In the genomic region with DNA sequence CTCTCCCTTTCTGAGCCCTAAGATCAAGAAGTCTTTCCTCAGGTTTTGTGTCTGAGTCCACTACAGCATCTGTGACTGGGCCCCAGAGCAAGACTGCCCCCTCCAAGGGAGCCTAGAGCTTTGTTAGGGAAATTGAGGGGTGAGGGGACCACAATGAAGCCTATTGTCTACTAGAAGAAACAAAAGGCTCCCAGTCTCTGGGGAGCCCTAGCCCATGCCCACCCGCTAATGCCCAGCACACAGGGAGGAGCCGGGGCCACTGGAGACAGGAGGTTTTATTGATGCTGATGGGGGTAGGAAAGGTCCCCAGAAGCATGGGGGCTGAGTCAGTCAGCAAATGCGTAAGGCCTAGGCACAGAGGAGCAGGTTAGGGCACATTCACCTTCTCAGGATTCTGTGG, we compare ENCODE assay signal across 12 cellular contexts. TPM values are rescaled to one million over a fixed set of nuclear protein-coding genes. Genes with fewer than 3 reads are reported as not detected.
A peak's percentile ranks its signal among the peaks of the same experiment; 100 is the strongest.
DNase-seq lines count a peak whose midpoint lies in the region; ATAC-seq, FAIRE-seq and TF ChIP-seq lines count a peak whose summit lies in the region.
"Had no signal": no experiment of that assay in that cellular context is flagged by ENCODE, and none has a peak within 500 bp of the region (broad histone marks: within the 10 kb centered on the region; RNA-seq: fewer than 3 reads in every experiment).

No MANE protein-coding gene starts in this region.

- in situ Hi-C loops in HepG2 (cut with HindIII; ENCODE audit: extremely low pct_ligation_motif_present, low pct_unique_long_range_greater_than_20kb), result no loop called here

- no peak for TF ChIP-seq RAD21 in HepG2 (CRISPR knock-in tag; IDR thresholded peaks at IDR 0.05)

- peaks cover 3% of the 10 kb centered on the region; the same call in 1 of the 2 replicates for H4K20me1 ChIP-seq in HepG2 (ENCODE audit: insufficient read depth, low read length)

- no peak for DNase-seq in activated CD4-positive, alpha-beta T cell treated with anti-CD3 and anti-CD28 coated beads, Interleukin-2, amount 10 ng/mL, durations not matched to agents 7 days and 5 days
- DNase-seq in activated CD4-positive, alpha-beta T cell treated with anti-CD3 and anti-CD28 coated beads for 4 hours, result no peak
- DNase-seq in activated naive CD8-positive, alpha-beta T cell treated with anti-CD3 and anti-CD28 coated beads, Interleukin-2, amount 50 U/mL, for 24 hours, result no peak
- DNase-seq in immature natural killer cell (no peak), HepG2 (ENCODE audit: low spot score) (no peak), NCI-H2171 treated with DMSO at 0.1 percent for 48 hours (lab: John Stamatoyannopoulos, UW) (no peak)
- DNase-seq in stimulated activated effector memory CD8-positive, alpha-beta T cell treated with anti-CD3 and anti-CD28 coated beads, Interleukin-12 subunit alpha, Interleukin-12 subunit beta, amount 100 ng/mL, for 72 hours (ENCODE audit: low spot score in 2 of 2), result no peak
- DNase-seq: NK-92 treated with Interleukin-12 subunit alpha and Interleukin-12 subunit beta, amount 100 ng/mL, for 24 hours; SJCRH30; small intestine had no signal

- H3K36me3 ChIP-seq in HepG2 (replicated peaks in 1 of 2; ENCODE audit: control insufficient read depth in 1 of 2, insufficient read depth in 2 of 2, low read length in 2 of 2), result peaks cover 8 to 32% of the 10 kb centered on the region in 2 experiments; a peak in 4 of 5 replicates

- no peak overlapping the region for H3K4me3 ChIP-seq in HepG2 (replicated peaks in 1 of 3; ENCODE audit: insufficient read depth in 1 of 3, low read depth in 2 of 3, low read length in 3 of 3)
- H3K4me3 ChIP-seq: SJCRH30, thoracic aorta had no signal

- FAIRE-seq in HepG2 (lab: Jason Lieb, UNC), result no peak
- FAIRE-seq: small intestine had no signal

- CTCF ChIA-PET in activated CD4-positive, alpha-beta T cell treated with anti-CD3 and anti-CD28 coated beads, Interleukin-2, amount 10 ng/mL, durations not matched to agents 7 days and 5 days (lab: Charles Lee), result interaction anchor here (1.9 to 2.3 kb wide), 2 partner anchors 12 to 14 kb away, joined by 4 to 6 read pairs; no protein-coding TSS in a partner anchor
- CTCF ChIA-PET in HepG2 (lab: Yijun Ruan, JAX; ENCODE audit: low intra/inter-chr PET ratio, low total read pairs), result no interaction called here

- no TSS peak for BruUV-seq in HepG2 (replicated peaks; lab: Mats Ljungman, UMichigan)

- no peak overlapping the region for H3K4me3 Mint-ChIP-seq in activated CD4-positive, alpha-beta T cell treated with anti-CD3 and anti-CD28 coated beads, Interleukin-2, amount 10 ng/mL, durations not matched to agents 7 days and 5 days
- no peak overlapping the region for H3K4me3 Mint-ChIP-seq in activated naive CD8-positive, alpha-beta T cell treated with anti-CD3 and anti-CD28 coated beads, Interleukin-2, amount 50 U/mL, for 24 hours
- H3K4me3 Mint-ChIP-seq in immature natural killer cell, result no peak overlapping the region
- H3K4me3 Mint-ChIP-seq in stimulated activated effector memory CD8-positive, alpha-beta T cell treated with anti-CD3 and anti-CD28 coated beads, Interleukin-12 subunit alpha, Interleukin-12 subunit beta, amount 100 ng/mL, for 72 hours, result no peak overlapping the region

- POLR2A ChIA-PET in activated CD4-positive, alpha-beta T cell treated with anti-CD3 and anti-CD28 coated beads, Interleukin-2, amount 10 ng/mL, durations not matched to agents 7 days and 5 days (lab: Charles Lee), result no interaction called here
- POLR2A ChIA-PET in HepG2 (lab: Yijun Ruan, JAX), result no interaction called here

- H3K27me3 ChIP-seq in HepG2 (ENCODE audit: control insufficient read depth in 1 of 2, insufficient read depth in 2 of 2, low read length in 2 of 2), result no peaks in the 10 kb centered on the region
- H3K27me3 ChIP-seq: SJCRH30 had no signal

- H2AFZ ChIP-seq in HepG2 (ENCODE audit: low read length), result no peak overlapping the region

- ATAC-seq in activated naive CD8-positive, alpha-beta T cell treated with anti-CD3 and anti-CD28 coated beads, Interleukin-2, amount 50 U/mL, for 24 hours, result no peak
- no peak for ATAC-seq in stimulated activated effector memory CD8-positive, alpha-beta T cell treated with anti-CD3 and anti-CD28 coated beads, Interleukin-12 subunit alpha, Interleukin-12 subunit beta, amount 100 ng/mL, for 72 hours
- ATAC-seq in HepG2 (no peak), GM21576 (IDR thresholded peaks at IDR 0.05; ENCODE audit: unreplicated experiment) (no peak)

- H3K36me3 Mint-ChIP-seq in activated CD4-positive, alpha-beta T cell treated with anti-CD3 and anti-CD28 coated beads, Interleukin-2, amount 10 ng/mL, durations not matched to agents 7 days and 5 days (ENCODE audit: low read depth), result peaks cover 67% of the 10 kb centered on the region
- H3K36me3 Mint-ChIP-seq in activated naive CD8-positive, alpha-beta T cell treated with anti-CD3 and anti-CD28 coated beads, Interleukin-2, amount 50 U/mL, for 24 hours (ENCODE audit: low read depth), result peaks cover 63% of the 10 kb centered on the region
- peaks cover 0 to 15% (median 9%) of the 10 kb centered on the region in 3 donors for H3K36me3 Mint-ChIP-seq in immature natural killer cell
- peaks cover 85% of the 10 kb centered on the region for H3K36me3 Mint-ChIP-seq in stimulated activated effector memory CD8-positive, alpha-beta T cell treated with anti-CD3 and anti-CD28 coated beads, Interleukin-12 subunit alpha, Interleukin-12 subunit beta, amount 100 ng/mL, for 72 hours

- intact Hi-C loops in HepG2 (cut with micrococcal nuclease; ENCODE audit: unreplicated experiment), result no loop called here

- no peak overlapping the region for H3K4me2 ChIP-seq in HepG2 (ENCODE audit: low read depth, low read length)

- H3K27ac ChIP-seq in HepG2 (ENCODE audit: extremely low read length, insufficient read depth, low read length), result no peak overlapping the region
- H3K27ac ChIP-seq: SJCRH30, thoracic aorta had no signal

- H3K9me3 ChIP-seq in HepG2 (ENCODE audit: low read length), result no peaks in the 10 kb centered on the region
- H3K9me3 ChIP-seq: SJCRH30, thoracic aorta had no signal

- no peak for TF ChIP-seq CTCF in HepG2 (CRISPR knock-in tag; IDR thresholded peaks at IDR 0.05)

- peak overlapping the region; percentile 31 for H3K27ac Mint-ChIP-seq in activated CD4-positive, alpha-beta T cell treated with anti-CD3 and anti-CD28 coated beads, Interleukin-2, amount 10 ng/mL, durations not matched to agents 7 days and 5 days
- peak overlapping the region; percentile 53 for H3K27ac Mint-ChIP-seq in activated naive CD8-positive, alpha-beta T cell treated with anti-CD3 and anti-CD28 coated beads, Interleukin-2, amount 50 U/mL, for 24 hours
- peak overlapping the region; percentile 24 to 93 (median 84) for H3K27ac Mint-ChIP-seq in immature natural killer cell
- H3K27ac Mint-ChIP-seq in stimulated activated effector memory CD8-positive, alpha-beta T cell treated with anti-CD3 and anti-CD28 coated beads, Interleukin-12 subunit alpha, Interleukin-12 subunit beta, amount 100 ng/mL, for 72 hours, result peak overlapping the region; percentile 88

- TF ChIP-seq EP300 in HepG2 (IDR thresholded peaks at IDR 0.05; ENCODE audit: low read depth in 2 of 2, low read length in 2 of 2) (no peak), HepG2 (CRISPR knock-in tag; IDR thresholded peaks at IDR 0.05; ENCODE audit: borderline replicate concordance) (no peak)

- no peaks in the 10 kb centered on the region for H3K9me3 Mint-ChIP-seq in activated CD4-positive, alpha-beta T cell treated with anti-CD3 and anti-CD28 coated beads, Interleukin-2, amount 10 ng/mL, durations not matched to agents 7 days and 5 days
- no peaks in the 10 kb centered on the region for H3K9me3 Mint-ChIP-seq in activated naive CD8-positive, alpha-beta T cell treated with anti-CD3 and anti-CD28 coated beads, Interleukin-2, amount 50 U/mL, for 24 hours
- no peaks in the 10 kb centered on the region for H3K9me3 Mint-ChIP-seq in immature natural killer cell
- H3K9me3 Mint-ChIP-seq in stimulated activated effector memory CD8-positive, alpha-beta T cell treated with anti-CD3 and anti-CD28 coated beads, Interleukin-12 subunit alpha, Interleukin-12 subunit beta, amount 100 ng/mL, for 72 hours, result no peaks in the 10 kb centered on the region

- H3K4me1 ChIP-seq in HepG2 (ENCODE audit: insufficient read depth, low read length), result 0 out of 2 replicates have a peak, but pooled peaks cover under 1% of the 10 kb centered on the region
- H3K4me1 ChIP-seq: SJCRH30 had no signal

- TF ChIP-seq POLR2A in HepG2 (IDR thresholded peaks at IDR 0.05; ENCODE audit: insufficient read depth in 1 of 2, low read depth in 2 of 2, low read length in 2 of 2), result no peak

- H3K27me3 Mint-ChIP-seq in activated CD4-positive, alpha-beta T cell treated with anti-CD3 and anti-CD28 coated beads, Interleukin-2, amount 10 ng/mL, durations not matched to agents 7 days and 5 days, result no peaks in the 10 kb centered on the region
- H3K27me3 Mint-ChIP-seq in activated naive CD8-positive, alpha-beta T cell treated with anti-CD3 and anti-CD28 coated beads, Interleukin-2, amount 50 U/mL, for 24 hours, result no peaks in the 10 kb centered on the region
- H3K27me3 Mint-ChIP-seq in immature natural killer cell (ENCODE audit: low read depth in 3 of 3), result peaks cover 0 to 5% (median 2%) of the 10 kb centered on the region in 3 donors

- 95% methylated on average over 3 of the region's 3 CpGs for WGBS in HepG2 (ENCODE audit: low lambda C conversion rate)

- H3K4me1 Mint-ChIP-seq in activated CD4-positive, alpha-beta T cell treated with anti-CD3 and anti-CD28 coated beads, Interleukin-2, amount 10 ng/mL, durations not matched to agents 7 days and 5 days, result peaks cover 51% of the 10 kb centered on the region
- peaks cover 44% of the 10 kb centered on the region for H3K4me1 Mint-ChIP-seq in activated naive CD8-positive, alpha-beta T cell treated with anti-CD3 and anti-CD28 coated beads, Interleukin-2, amount 50 U/mL, for 24 hours
- H3K4me1 Mint-ChIP-seq in immature natural killer cell, result peaks cover 54 to 58% of the 10 kb centered on the region in 2 donors
- peaks cover 57% of the 10 kb centered on the region for H3K4me1 Mint-ChIP-seq in stimulated activated effector memory CD8-positive, alpha-beta T cell treated with anti-CD3 and anti-CD28 coated beads, Interleukin-12 subunit alpha, Interleukin-12 subunit beta, amount 100 ng/mL, for 72 hours

- no peaks in the 10 kb centered on the region for H3K79me2 ChIP-seq in HepG2 (ENCODE audit: insufficient read depth, low read length)

- H3K9ac ChIP-seq in HepG2 (ENCODE audit: insufficient read depth, low read depth, low read length), result no peak overlapping the region

RNA-seq across cellular contexts. Expression of a gene that starts 14.0 kb away (rescaled TPM):
- 100 to 1,000 TPM; 158 to 172 TPM for total RNA-seq in activated CD4-positive, alpha-beta T cell treated with anti-CD3 and anti-CD28 coated beads, Interleukin-2, amount 10 ng/mL, durations not matched to agents 7 days and 5 days
- polyA plus RNA-seq in immature natural killer cell (100 to 1,000 TPM; 167 to 292 (median 199) TPM), HepG2 (2011; rRNA removed) (23.4 and 27.1 TPM in 2 replicates)
- total RNA-seq in HepG2 (2016; rRNA removed; fragmentation: Illumina TruSeq; extraction: Trizol), result 7.7 TPM in 2 replicates
- 2.6 and 3.6 TPM in 2 replicates for total RNA-seq in HepG2 (2016; cell fraction: cytosol; rRNA removed; fragmentation: Illumina TruSeq; extraction: Trizol; ENCODE audit: low read depth)
- total RNA-seq in HepG2 (2016; cell fraction: insoluble cytoplasmic fraction; rRNA removed; fragmentation: Illumina TruSeq; extraction: Trizol), result 5.8 and 6.8 TPM in 2 replicates
- 5.8 and 7.4 TPM in 2 replicates for total RNA-seq in HepG2 (2016; cell fraction: membrane; rRNA removed; fragmentation: Illumina TruSeq; extraction: Trizol)
- 5.9 and 6.2 TPM in 2 replicates for total RNA-seq in HepG2 (2016; cell fraction: nucleus; rRNA removed; fragmentation: Illumina TruSeq; extraction: Trizol)
- polyA plus RNA-seq in HepG2 (2011; cell fraction: cytosol; rRNA removed), result 28.2 and 39.4 TPM in 2 replicates
- polyA plus RNA-seq in HepG2 (2011; cell fraction: nucleus; rRNA removed), result 16.2 and 18.8 TPM in 2 replicates
- polyA plus RNA-seq in HepG2 (2012), result 15.8 and 27.4 TPM in 2 replicates
- polyA plus RNA-seq in HepG2 (2016; cell fraction: cytosol; fragmentation: Illumina TruSeq; extraction: Trizol; ENCODE audit: low read depth), result 9.6 and 10.7 TPM in 2 replicates
- polyA plus RNA-seq in HepG2 (2016; cell fraction: insoluble cytoplasmic fraction; fragmentation: Illumina TruSeq; extraction: Trizol; ENCODE audit: low read depth), result 21.0 and 25.0 TPM in 2 replicates
- 18.5 and 19.3 TPM in 2 replicates for polyA plus RNA-seq in HepG2 (2016; cell fraction: membrane; fragmentation: Illumina TruSeq; extraction: Trizol; ENCODE audit: low read depth)
- 22.3 and 26.4 TPM in 2 replicates for polyA plus RNA-seq in HepG2 (2016; cell fraction: nucleus; fragmentation: Illumina TruSeq; extraction: Trizol; ENCODE audit: insufficient read depth, low read depth)
- polyA minus RNA-seq in HepG2 (2011; rRNA and poly(A)+ RNA removed; ENCODE audit: low replicate concordance), result 83.5 and 114 TPM in 2 replicates
- 21.8 and 27.6 TPM in 2 replicates for polyA minus RNA-seq in HepG2 (2011; cell fraction: cytosol; rRNA and poly(A)+ RNA removed)
- 11.5 and 17.4 TPM in 2 replicates for polyA minus RNA-seq in HepG2 (2011; cell fraction: nucleus; rRNA and poly(A)+ RNA removed)

RNA-seq across cellular contexts. Expression of a gene that starts 18.4 kb away (rescaled TPM):
- total RNA-seq in activated CD4-positive, alpha-beta T cell treated with anti-CD3 and anti-CD28 coated beads, Interleukin-2, amount 10 ng/mL, durations not matched to agents 7 days and 5 days, result 10 to 100 TPM; 30.0 to 30.9 TPM
- 10 to 100 TPM in 2 of 3 donors, not detected in 1; 10.7 to 16.1 TPM for polyA plus RNA-seq in immature natural killer cell
- 16.8 and 21.5 TPM in 2 replicates for total RNA-seq in HepG2 (2016; rRNA removed; fragmentation: Illumina TruSeq; extraction: Trizol)
- 20.3 and 25.5 TPM in 2 replicates for total RNA-seq in HepG2 (2016; cell fraction: cytosol; rRNA removed; fragmentation: Illumina TruSeq; extraction: Trizol; ENCODE audit: low read depth)
- 17.1 and 19.6 TPM in 2 replicates for total RNA-seq in HepG2 (2016; cell fraction: insoluble cytoplasmic fraction; rRNA removed; fragmentation: Illumina TruSeq; extraction: Trizol)
- total RNA-seq in HepG2 (2016; cell fraction: membrane; rRNA removed; fragmentation: Illumina TruSeq; extraction: Trizol), result 36.5 and 42.1 TPM in 2 replicates
- total RNA-seq in HepG2 (2016; cell fraction: nucleus; rRNA removed; fragmentation: Illumina TruSeq; extraction: Trizol), result 16.9 and 22.3 TPM in 2 replicates
- 46.8 and 47.8 TPM in 2 replicates for polyA plus RNA-seq in HepG2 (2011; rRNA removed)
- 34.6 and 41.7 TPM in 2 replicates for polyA plus RNA-seq in HepG2 (2011; cell fraction: cytosol; rRNA removed)
- 70.5 and 72.6 TPM in 2 replicates for polyA plus RNA-seq in HepG2 (2011; cell fraction: nucleus; rRNA removed)
- 17.5 and 20.8 TPM in 2 replicates for polyA plus RNA-seq in HepG2 (2012)
- 42.7 and 51.8 TPM in 2 replicates for polyA plus RNA-seq in HepG2 (2016; cell fraction: cytosol; fragmentation: Illumina TruSeq; extraction: Trizol; ENCODE audit: low read depth)
- polyA plus RNA-seq in HepG2 (2016; cell fraction: insoluble cytoplasmic fraction; fragmentation: Illumina TruSeq; extraction: Trizol; ENCODE audit: low read depth), result 29.8 and 30.5 TPM in 2 replicates
- 58.5 and 61.9 TPM in 2 replicates for polyA plus RNA-seq in HepG2 (2016; cell fraction: membrane; fragmentation: Illumina TruSeq; extraction: Trizol; ENCODE audit: low read depth)
- polyA plus RNA-seq in HepG2 (2016; cell fraction: nucleus; fragmentation: Illumina TruSeq; extraction: Trizol; ENCODE audit: insufficient read depth, low read depth), result 62.7 and 64.3 TPM in 2 replicates
- polyA minus RNA-seq in HepG2 (2011; rRNA and poly(A)+ RNA removed; ENCODE audit: low replicate concordance), result 72.3 and 77.1 TPM in 2 replicates
- polyA minus RNA-seq in HepG2 (2011; cell fraction: cytosol; rRNA and poly(A)+ RNA removed), result 15.6 and 19.4 TPM in 2 replicates
- 9.1 and 11.2 TPM in 2 replicates for polyA minus RNA-seq in HepG2 (2011; cell fraction: nucleus; rRNA and poly(A)+ RNA removed)

RNA-seq across cellular contexts. Expression of a gene that starts 28.7 kb away (rescaled TPM):
- 100 to 1,000 TPM; 103 to 108 TPM for total RNA-seq in activated CD4-positive, alpha-beta T cell treated with anti-CD3 and anti-CD28 coated beads, Interleukin-2, amount 10 ng/mL, durations not matched to agents 7 days and 5 days
- polyA plus RNA-seq in immature natural killer cell (10 to 100 TPM; 28.7 to 53.1 (median 45.5) TPM), HepG2 (2011; rRNA removed) (28.5 and 33.3 TPM in 2 replicates)
- total RNA-seq in HepG2 (2016; rRNA removed; fragmentation: Illumina TruSeq; extraction: Trizol), result 16.3 and 19.2 TPM in 2 replicates
- total RNA-seq in HepG2 (2016; cell fraction: cytosol; rRNA removed; fragmentation: Illumina TruSeq; extraction: Trizol; ENCODE audit: low read depth), result 4.1 and 5.8 TPM in 2 replicates
- 10.3 and 20.0 TPM in 2 replicates for total RNA-seq in HepG2 (2016; cell fraction: insoluble cytoplasmic fraction; rRNA removed; fragmentation: Illumina TruSeq; extraction: Trizol)
- 9.1 and 11.2 TPM in 2 replicates for total RNA-seq in HepG2 (2016; cell fraction: membrane; rRNA removed; fragmentation: Illumina TruSeq; extraction: Trizol)
- 32.4 and 32.5 TPM in 2 replicates for total RNA-seq in HepG2 (2016; cell fraction: nucleus; rRNA removed; fragmentation: Illumina TruSeq; extraction: Trizol)
- polyA plus RNA-seq in HepG2 (2011; cell fraction: cytosol; rRNA removed), result 25.0 and 31.9 TPM in 2 replicates
- 53.3 and 57.1 TPM in 2 replicates for polyA plus RNA-seq in HepG2 (2011; cell fraction: nucleus; rRNA removed)
- 41.4 and 42.4 TPM in 2 replicates for polyA plus RNA-seq in HepG2 (2012)
- polyA plus RNA-seq in HepG2 (2016; cell fraction: cytosol; fragmentation: Illumina TruSeq; extraction: Trizol; ENCODE audit: low read depth), result 2.6 TPM in 2 replicates
- 10.3 and 12.6 TPM in 2 replicates for polyA plus RNA-seq in HepG2 (2016; cell fraction: insoluble cytoplasmic fraction; fragmentation: Illumina TruSeq; extraction: Trizol; ENCODE audit: low read depth)
- 7.0 and 7.4 TPM in 2 replicates for polyA plus RNA-seq in HepG2 (2016; cell fraction: membrane; fragmentation: Illumina TruSeq; extraction: Trizol; ENCODE audit: low read depth)
- polyA plus RNA-seq in HepG2 (2016; cell fraction: nucleus; fragmentation: Illumina TruSeq; extraction: Trizol; ENCODE audit: insufficient read depth, low read depth), result 37.7 and 37.8 TPM in 2 replicates
- polyA minus RNA-seq in HepG2 (2011; rRNA and poly(A)+ RNA removed; ENCODE audit: low replicate concordance), result 46.4 and 107 TPM in 2 replicates
- polyA minus RNA-seq in HepG2 (2011; cell fraction: cytosol; rRNA and poly(A)+ RNA removed), result 35.8 and 57.5 TPM in 2 replicates
- 43.4 and 64.5 TPM in 2 replicates for polyA minus RNA-seq in HepG2 (2011; cell fraction: nucleus; rRNA and poly(A)+ RNA removed)

RNA-seq across cellular contexts. Expression of a gene that starts 29.4 kb away (rescaled TPM):
- 100 to 1,000 TPM in 1 of 2 experiments, 10 to 100 TPM in 1; 94.7 to 116 TPM for total RNA-seq in activated CD4-positive, alpha-beta T cell treated with anti-CD3 and anti-CD28 coated beads, Interleukin-2, amount 10 ng/mL, durations not matched to agents 7 days and 5 days
- polyA plus RNA-seq in immature natural killer cell, result 10 to 100 TPM; 16.2 to 38.1 (median 20.5) TPM
- 85.3 and 126 TPM in 2 replicates for total RNA-seq in HepG2 (2016; rRNA removed; fragmentation: Illumina TruSeq; extraction: Trizol)
- 43.1 and 51.6 TPM in 2 replicates for total RNA-seq in HepG2 (2016; cell fraction: cytosol; rRNA removed; fragmentation: Illumina TruSeq; extraction: Trizol; ENCODE audit: low read depth)
- total RNA-seq in HepG2 (2016; cell fraction: insoluble cytoplasmic fraction; rRNA removed; fragmentation: Illumina TruSeq; extraction: Trizol), result 89.3 and 123 TPM in 2 replicates
- total RNA-seq in HepG2 (2016; cell fraction: membrane; rRNA removed; fragmentation: Illumina TruSeq; extraction: Trizol), result 26.3 and 32.0 TPM in 2 replicates
- 76.7 and 93.4 TPM in 2 replicates for total RNA-seq in HepG2 (2016; cell fraction: nucleus; rRNA removed; fragmentation: Illumina TruSeq; extraction: Trizol)
- polyA plus RNA-seq in HepG2 (2011; rRNA removed), result 73.6 and 76.6 TPM in 2 replicates
- polyA plus RNA-seq in HepG2 (2011; cell fraction: cytosol; rRNA removed), result 69.6 and 79.5 TPM in 2 replicates
- 104 and 106 TPM in 2 replicates for polyA plus RNA-seq in HepG2 (2011; cell fraction: nucleus; rRNA removed)
- 30.9 and 40.3 TPM in 2 replicates for polyA plus RNA-seq in HepG2 (2012)
- 3.7 and 4.0 TPM in 2 replicates for polyA plus RNA-seq in HepG2 (2016; cell fraction: cytosol; fragmentation: Illumina TruSeq; extraction: Trizol; ENCODE audit: low read depth)
- polyA plus RNA-seq in HepG2 (2016; cell fraction: insoluble cytoplasmic fraction; fragmentation: Illumina TruSeq; extraction: Trizol; ENCODE audit: low read depth), result 75.4 and 87.3 TPM in 2 replicates
- 7.2 and 10.0 TPM in 2 replicates for polyA plus RNA-seq in HepG2 (2016; cell fraction: membrane; fragmentation: Illumina TruSeq; extraction: Trizol; ENCODE audit: low read depth)
- 69.6 and 70.2 TPM in 2 replicates for polyA plus RNA-seq in HepG2 (2016; cell fraction: nucleus; fragmentation: Illumina TruSeq; extraction: Trizol; ENCODE audit: insufficient read depth, low read depth)
- 297 and 701 TPM in 2 replicates for polyA minus RNA-seq in HepG2 (2011; rRNA and poly(A)+ RNA removed; ENCODE audit: low replicate concordance)
- polyA minus RNA-seq in HepG2 (2011; cell fraction: cytosol; rRNA and poly(A)+ RNA removed), result 83.2 and 92.9 TPM in 2 replicates
- polyA minus RNA-seq in HepG2 (2011; cell fraction: nucleus; rRNA and poly(A)+ RNA removed), result 87.9 and 109 TPM in 2 replicates

Comparison
In these comparisons a context has a peak if more than half of its experiments do, and no peak if none do; other contexts are left out.
1. H3K27ac Mint-ChIP-seq: peak in every context shown above with its lines; median percentile 88 in stimulated activated effector memory CD8-positive, alpha-beta T cell treated with anti-CD3 and anti-CD28 coated beads, Interleukin-12 subunit alpha, Interleukin-12 subunit beta, amount 100 ng/mL, for 72 hours; 84 in immature natural killer cell; 53 in activated naive CD8-positive, alpha-beta T cell treated with anti-CD3 and anti-CD28 coated beads, Interleukin-2, amount 50 U/mL, for 24 hours; 31 in activated CD4-positive, alpha-beta T cell treated with anti-CD3 and anti-CD28 coated beads, Interleukin-2, amount 10 ng/mL, durations not matched to agents 7 days and 5 days.
2. RNA of a gene that starts 14.0 kb away (total RNA-seq): 158 to 172 TPM in activated CD4-positive, alpha-beta T cell treated with anti-CD3 and anti-CD28 coated beads, Interleukin-2, amount 10 ng/mL, durations not matched to agents 7 days and 5 days; 2.6 to 7.7 TPM in HepG2; every median in the first group is over 10 times any median in the second.